ENCODE assay signal across 1 cellular context in genomic region chr6:36947570-36948351, GRCh38.
TF ChIP-seq lines count a peak whose summit lies in the region.

No MANE protein-coding gene starts in this region.

TF ChIP-seq in WTC11, 78 proteins besides CTCF, POLR2A, EP300 and RAD21 (continued from another document):
- TF ChIP-seq ZSCAN18 (CRISPR knock-in tag; IDR thresholded peaks at IDR 0.05): no peak
- TF ChIP-seq ZBTB43 (CRISPR knock-in tag; IDR thresholded peaks at IDR 0.05): no peak
- TF ChIP-seq MAX (CRISPR knock-in tag; IDR thresholded peaks at IDR 0.05): no peak
- no peak for TF ChIP-seq FOXP4 (CRISPR knock-in tag; IDR thresholded peaks at IDR 0.05)
- no peak for TF ChIP-seq TEAD1 (CRISPR knock-in tag; IDR thresholded peaks at IDR 0.05)
- no peak for TF ChIP-seq CBFB (CRISPR knock-in tag; IDR thresholded peaks at IDR 0.05; ENCODE audit: low read depth)
